8 cellular contexts compared by ENCODE assay signal in the genomic region with DNA sequence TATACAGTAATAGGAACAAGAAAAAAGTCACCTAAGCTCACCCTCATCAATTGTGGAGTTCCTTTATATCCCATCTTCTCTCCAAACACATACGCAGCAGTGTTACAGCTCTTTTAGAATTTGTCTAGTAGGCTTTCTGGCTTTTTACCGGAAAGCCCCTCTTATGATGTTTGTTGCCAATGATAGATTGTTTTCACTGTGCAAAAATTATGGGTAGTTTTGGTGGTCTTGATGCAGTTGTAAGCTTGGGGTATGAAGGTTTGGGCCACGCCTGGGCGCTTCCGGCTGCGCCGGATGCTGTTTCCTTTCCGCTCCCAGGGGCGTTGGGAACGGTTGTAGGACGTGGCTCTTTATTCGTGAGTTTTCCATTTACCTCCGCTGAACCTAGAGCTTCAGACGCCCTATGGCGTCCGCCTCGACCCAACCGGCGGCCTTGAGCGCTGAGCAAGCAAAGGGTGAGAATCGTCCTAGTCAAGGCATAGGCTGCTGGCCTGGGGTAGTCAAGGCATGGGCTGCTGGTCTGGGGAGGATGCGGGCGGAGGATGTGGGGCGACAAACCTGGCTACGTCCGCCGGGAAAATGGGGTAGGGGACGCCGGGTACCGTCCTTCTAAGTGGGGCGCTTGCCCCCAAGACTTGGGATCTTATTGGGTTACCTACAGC. TPM values are rescaled to one million over a fixed set of nuclear protein-coding genes. Genes with fewer than 3 reads are reported as not detected.
DNase-seq lines count a peak whose midpoint lies in the region; ATAC-seq and TF ChIP-seq lines count a peak whose summit lies in the region.

A gene with protein sequence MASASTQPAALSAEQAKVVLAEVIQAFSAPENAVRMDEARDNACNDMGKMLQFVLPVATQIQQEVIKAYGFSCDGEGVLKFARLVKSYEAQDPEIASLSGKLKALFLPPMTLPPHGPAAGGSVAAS (plus strand): TSS at position 304 of the 662 bp plus-strand sequence. CDS start 100 bp downstream, at position 404.
A gene (plus strand): TSS at position 98 of the 662 bp plus-strand sequence.

- CTCF ChIA-PET in activated CD4-positive, alpha-beta T cell treated with anti-CD3 and anti-CD28 coated beads, Interleukin-2, amount 10 ng/mL, durations not matched to agents 7 days and 5 days (lab: Charles Lee) = interaction anchor here (0.6 to 17.8 kb wide), 23 partner anchors 9 to 1065 kb away, joined by 3 to 388 read pairs (median 5); a partner anchor contains a TSS

- peak in 8 of 56 donors; percentile 2 to 35 (median 12) for TF ChIP-seq CTCF in dorsolateral prefrontal cortex (IDR thresholded peaks at IDR 0.05 in 54 of 56, conservative IDR thresholded peaks at IDR 0.05 in 2 of 56; ENCODE audit: low read depth in 1 of 56, partially characterized antibody in 56 of 56)
- peak in 1 of 4 donors; percentile 16 for TF ChIP-seq CTCF in right lobe of liver (IDR thresholded peaks at IDR 0.05)

- peak; percentile 92 for TF ChIP-seq POLR2A in right lobe of liver (IDR thresholded peaks at IDR 0.05)

- no peaks in the 10 kb centered on the region for H3K27me3 Mint-ChIP-seq in activated CD4-positive, alpha-beta T cell treated with anti-CD3 and anti-CD28 coated beads, Interleukin-2, amount 10 ng/mL, durations not matched to agents 7 days and 5 days

- peak within 1 kb of the TSS; percentile 97 for H3K4me3 Mint-ChIP-seq in activated CD4-positive, alpha-beta T cell treated with anti-CD3 and anti-CD28 coated beads, Interleukin-2, amount 10 ng/mL, durations not matched to agents 7 days and 5 days

- peaks cover 66% of the 10 kb centered on the region for H3K4me1 Mint-ChIP-seq in activated CD4-positive, alpha-beta T cell treated with anti-CD3 and anti-CD28 coated beads, Interleukin-2, amount 10 ng/mL, durations not matched to agents 7 days and 5 days

- H3K27me3 ChIP-seq in dorsolateral prefrontal cortex (no peaks in the 10 kb centered on the region), right lobe of liver (no peaks in the 10 kb centered on the region)

- H3K27ac Mint-ChIP-seq in activated CD4-positive, alpha-beta T cell treated with anti-CD3 and anti-CD28 coated beads, Interleukin-2, amount 10 ng/mL, durations not matched to agents 7 days and 5 days = peak within 1 kb of the TSS; percentile 96

- H3K4me3 ChIP-seq in dorsolateral prefrontal cortex (peak within 1 kb of the TSS; percentile 60 to 95 (median 82)), right lobe of liver (peak within 1 kb of the TSS; percentile 50 to 66 (median 57))

- 0% methylated on average over 20 of the region's 31 CpGs for WGBS in right lobe of liver (ENCODE audit: insufficient coverage, low coverage, low lambda C conversion rate, missing lambda C conversion rate)

- H3K36me3 Mint-ChIP-seq in activated CD4-positive, alpha-beta T cell treated with anti-CD3 and anti-CD28 coated beads, Interleukin-2, amount 10 ng/mL, durations not matched to agents 7 days and 5 days (ENCODE audit: low read depth) = peaks cover 5% of the 10 kb centered on the region

- ATAC-seq in GM19395 (IDR thresholded peaks at IDR 0.05; ENCODE audit: unreplicated experiment) = peak; percentile 42
- ATAC-seq in HG03520 (IDR thresholded peaks at IDR 0.05; ENCODE audit: unreplicated experiment) = peak; percentile 33
- peak; percentile 30 to 57 (median 42) for ATAC-seq in right lobe of liver

- intact Hi-C loops in dorsolateral prefrontal cortex (cut with DNase I) (loop anchor here (2.0 to 10.0 kb wide), 4 partner anchors 21 to 701 kb away; a partner anchor contains a TSS), right lobe of liver (cut with DNase I) (no loop called here)

- POLR2A ChIA-PET in activated CD4-positive, alpha-beta T cell treated with anti-CD3 and anti-CD28 coated beads, Interleukin-2, amount 10 ng/mL, durations not matched to agents 7 days and 5 days (lab: Charles Lee) = interaction anchor here (0.6 to 4.5 kb wide), 18 partner anchors 9 to 169 kb away, joined by 3 to 36 read pairs (median 5); a partner anchor contains a TSS

- peak; percentile 92 for DNase-seq in CD1c-positive myeloid dendritic cell (ENCODE audit: extremely low spot score)
- DNase-seq in NCI-H524 treated with DMSO at 0.1 percent for 48 hours (lab: John Stamatoyannopoulos, UW) = peak; percentile 83
- peak; percentile 85 for DNase-seq in activated CD4-positive, alpha-beta T cell treated with anti-CD3 and anti-CD28 coated beads, Interleukin-2, amount 10 ng/mL, durations not matched to agents 7 days and 5 days
- peak in 7 of 10 donors; percentile 46 to 78 (median 72) for DNase-seq in dorsolateral prefrontal cortex
- DNase-seq in right lobe of liver = peak in 2 of 3 donors; percentile 74 to 80
- DNase-seq in stimulated activated CD4-positive, alpha-beta T cell treated with anti-CD3 and anti-CD28 coated beads, TNF-alpha, amount 100 ng/mL, for 24 hours (ENCODE audit: low read depth in 3 of 3) = peak; percentile 68 to 79 (median 75)

- H3K9me3 Mint-ChIP-seq in activated CD4-positive, alpha-beta T cell treated with anti-CD3 and anti-CD28 coated beads, Interleukin-2, amount 10 ng/mL, durations not matched to agents 7 days and 5 days = no peaks in the 10 kb centered on the region

- H3K36me3 ChIP-seq in right lobe of liver = no peaks in the 10 kb centered on the region

- H3K27ac ChIP-seq in dorsolateral prefrontal cortex (peak within 1 kb of the TSS; percentile 86 to 100 (median 98)), right lobe of liver (peak within 1 kb of the TSS; percentile 74 to 91 (median 91))

- peaks cover 0 to 38% (median 8%) of the 10 kb centered on the region in 4 donors for H3K4me1 ChIP-seq in right lobe of liver

- H3K9me3 ChIP-seq in right lobe of liver = no peaks in the 10 kb centered on the region

RNA-seq across cellular contexts. Expression of the first gene that starts in this region (rescaled TPM):
- 100 to 1,000 TPM; 156 to 181 TPM for total RNA-seq in activated CD4-positive, alpha-beta T cell treated with anti-CD3 and anti-CD28 coated beads, Interleukin-2, amount 10 ng/mL, durations not matched to agents 7 days and 5 days
- total RNA-seq in dorsolateral prefrontal cortex = 100 to 1,000 TPM; 102 to 287 (median 162) TPM
- total RNA-seq in right lobe of liver = 100 to 1,000 TPM in 2 of 6 experiments, 10 to 100 TPM in 4; 47.6 to 189 (median 70.5) TPM

RNA-seq across cellular contexts. Expression of the second gene that starts in this region (rescaled TPM):
- not detected for total RNA-seq in activated CD4-positive, alpha-beta T cell treated with anti-CD3 and anti-CD28 coated beads, Interleukin-2, amount 10 ng/mL, durations not matched to agents 7 days and 5 days
- not detected for total RNA-seq in dorsolateral prefrontal cortex
- not detected for total RNA-seq in right lobe of liver

Comparison
In these comparisons a context has a peak if more than half of its experiments do, and no peak if none do; other contexts are left out.
1. Peak in every context shown above with its lines: DNase-seq, ATAC-seq, H3K4me3 ChIP-seq and H3K27ac ChIP-seq.
2. intact Hi-C loops: an anchor here in dorsolateral prefrontal cortex (2.0 to 10.0 kb wide); none called in right lobe of liver.